ENCODE assay signal across 8 cellular contexts in the genomic region with DNA sequence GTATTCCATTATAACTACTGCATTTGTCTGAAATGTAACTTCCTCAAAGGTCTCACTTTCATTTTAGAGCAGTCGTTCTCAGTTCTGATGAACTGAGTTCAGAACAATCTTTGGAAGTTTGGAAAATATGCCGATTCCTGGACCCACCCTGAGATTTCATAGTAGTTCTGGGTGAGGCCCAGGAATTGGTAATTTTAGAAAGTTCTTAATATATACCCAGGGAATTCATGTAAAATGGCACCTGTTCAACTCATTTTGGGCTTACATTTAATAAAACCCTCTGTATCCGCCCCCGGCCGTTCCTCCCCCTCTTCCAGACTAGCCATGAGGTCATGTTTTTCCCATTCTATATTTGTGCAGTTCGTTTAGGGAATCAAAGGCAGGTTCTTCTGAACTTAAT. TPM values are rescaled to one million over a fixed set of nuclear protein-coding genes. Genes with fewer than 3 reads are reported as not detected.
DNase-seq lines count a peak whose midpoint lies in the region; ATAC-seq, FAIRE-seq and TF ChIP-seq lines count a peak whose summit lies in the region.

No MANE protein-coding gene starts in this region.

- H3K27me3 ChIP-seq in RWPE2 (ENCODE audit: insufficient read depth, poor library complexity, severe bottlenecking), result no peaks in the 10 kb centered on the region
- peaks cover 0 to 4% (median 0%) of the 10 kb centered on the region in 3 donors for H3K27me3 ChIP-seq in skeletal muscle tissue (ENCODE audit: control insufficient read depth in 3 of 3, insufficient read depth in 3 of 3, low read length in 3 of 3)

- DNase-seq in GM19239 (ENCODE audit: insufficient read length, low spot score) (no peak), RWPE2 (ENCODE audit: low spot score) (no peak), fibroblast of villous mesenchyme (ENCODE audit: low read depth) (no peak), posterior cingulate gyrus (no peak), GM12892 (ENCODE audit: insufficient read length) (no peak)
- DNase-seq in activated CD4-positive, alpha-beta T cell treated with anti-CD3 and anti-CD28 coated beads for 48 hours, result no peak

- no peaks in the 10 kb centered on the region for H3K36me3 ChIP-seq in RWPE2 (ENCODE audit: low read depth)
- no peaks in the 10 kb centered on the region for H3K36me3 ChIP-seq in skeletal muscle tissue (ENCODE audit: control insufficient read depth in 3 of 3, insufficient read depth in 3 of 3, low read length in 3 of 3)

- no peak for TF ChIP-seq CTCF in RWPE2 (IDR thresholded peaks at IDR 0.05; ENCODE audit: poor library complexity, severe bottlenecking)
- no peak for TF ChIP-seq CTCF in fibroblast of villous mesenchyme (IDR thresholded peaks at IDR 0.05; ENCODE audit: insufficient read depth, low read depth, low read length)

- TF ChIP-seq POLR2A in GM12892 (IDR thresholded peaks at IDR 0.05; ENCODE audit: low read depth, low read length), result no peak

- ATAC-seq in RWPE2 (ENCODE audit: low read depth), result no peak
- ATAC-seq in HG03442 (IDR thresholded peaks at IDR 0.05; ENCODE audit: unreplicated experiment), result no peak

- H3K27ac ChIP-seq in RWPE2 (ENCODE audit: poor library complexity, severe bottlenecking), result peak overlapping the region; percentile 99
- H3K27ac ChIP-seq in skeletal muscle tissue (ENCODE audit: low read depth, low read length), result peak overlapping the region; percentile 90

- peak overlapping the region; percentile 1 to 49 (median 8) for H3K9ac ChIP-seq in skeletal muscle tissue (ENCODE audit: low read depth in 1 of 3, low read length in 3 of 3)

- intact Hi-C loops in posterior cingulate gyrus (cut with DNase I), result loop anchor here (5.0 kb wide), 2 partner anchors 95 to 180 kb away; partner anchors contain the start of gene HEBP1

- H3K4me1 ChIP-seq in RWPE2 (ENCODE audit: insufficient read depth, poor library complexity, severe bottlenecking) (peaks cover 65% of the 10 kb centered on the region), skeletal muscle tissue (ENCODE audit: control insufficient read depth in 3 of 3, insufficient read depth in 3 of 3, low read length in 3 of 3) (peaks cover 30 to 35% (median 34%) of the 10 kb centered on the region in 3 donors)

- H3K9me3 ChIP-seq in RWPE2 (ENCODE audit: severe bottlenecking) (no peaks in the 10 kb centered on the region), skeletal muscle tissue (ENCODE audit: control insufficient read depth in 3 of 3, low read length in 3 of 3) (no peaks in the 10 kb centered on the region)

- H3K4me3 ChIP-seq in RWPE2 (ENCODE audit: severe bottlenecking) (no peak overlapping the region), fibroblast of villous mesenchyme (ENCODE audit: low read depth, low read length) (peak overlapping the region; percentile 22), skeletal muscle tissue (ENCODE audit: low read length in 3 of 3) (peak overlapping the region; percentile 29 to 65 (median 52))

- FAIRE-seq in GM19239 (lab: Jason Lieb, UNC), result peak; percentile 4
- no peak for FAIRE-seq in GM12892 (lab: Jason Lieb, UNC)

RNA-seq across cellular contexts. Expression of gene GSG1, which starts 5.9 kb away (rescaled TPM):
- total RNA-seq in fibroblast of villous mesenchyme, result 0.32 and 11.2 TPM in 2 replicates
- 6.8 TPM for total RNA-seq in skeletal muscle tissue
- not detected for polyA plus RNA-seq in GM12892 (2012; ENCODE audit: missing spikeins)

RNA-seq across cellular contexts. Expression of gene FAM234B, which starts 53.3 kb away (rescaled TPM):
- 5.8 and 10.8 TPM in 2 replicates for total RNA-seq in fibroblast of villous mesenchyme
- total RNA-seq in skeletal muscle tissue, result 3.7 TPM
- polyA plus RNA-seq in GM12892 (2012; ENCODE audit: missing spikeins), result 0.66 TPM
